In genomic region chr12:118103231-118103600, GRCh38 we compare ENCODE assay signal across 8 cellular contexts. TPM values are rescaled to one million over a fixed set of nuclear protein-coding genes. Genes with fewer than 3 reads are reported as not detected.
A peak's percentile ranks its signal among the peaks of the same experiment; 100 is the strongest.
DNase-seq lines count a peak whose midpoint lies in the region; ATAC-seq and TF ChIP-seq lines count a peak whose summit lies in the region.

No MANE protein-coding gene starts in this region.

- H3K27me3 ChIP-seq in gastrocnemius medialis = no peaks in the 10 kb centered on the region

- in situ Hi-C loops in gastrocnemius medialis (cut with MboI; ENCODE audit: low sequenced_read_pairs in 4 of 4) = no loop called here

- peak overlapping the region; percentile 68 for H3K4me3 Mint-ChIP-seq in activated naive CD4-positive, alpha-beta T cell treated with anti-CD3 and anti-CD28 coated beads for 36 hours

- peaks cover 14 to 24% of the 10 kb centered on the region in 2 donors for H3K4me1 ChIP-seq in gastrocnemius medialis

- no peak overlapping the region for H3K27ac Mint-ChIP-seq in activated naive CD4-positive, alpha-beta T cell treated with anti-CD3 and anti-CD28 coated beads for 36 hours

- H3K4me1 Mint-ChIP-seq in activated naive CD4-positive, alpha-beta T cell treated with anti-CD3 and anti-CD28 coated beads for 36 hours (ENCODE audit: low read depth) = peaks cover 5% of the 10 kb centered on the region

- intact Hi-C loops in activated naive CD4-positive, alpha-beta T cell treated with anti-CD3 and anti-CD28 coated beads for 36 hours (cut with micrococcal nuclease) = loop anchor here (2.0 kb wide), 1 partner anchor 228 kb away; no protein-coding TSS in a partner anchor
- intact Hi-C loops in gastrocnemius medialis (cut with DNase I; ENCODE audit: low total_unique reads) = loop anchor here (2.0 to 10.0 kb wide), 3 partner anchors 50 to 269 kb away; partner anchors contain the start of genes RFC5 and TAOK3

- H3K27me3 Mint-ChIP-seq in activated naive CD4-positive, alpha-beta T cell treated with anti-CD3 and anti-CD28 coated beads for 36 hours (ENCODE audit: low read depth) = peaks cover 20% of the 10 kb centered on the region

- H3K36me3 ChIP-seq in gastrocnemius medialis = no peaks in the 10 kb centered on the region

- no peak for TF ChIP-seq POLR2A in gastrocnemius medialis (IDR thresholded peaks at IDR 0.05)

- H3K4me3 ChIP-seq in Jurkat, Clone E6-1 (ENCODE audit: low read length) = peak overlapping the region; percentile 70
- peak overlapping the region; percentile 70 to 93 (median 92) for H3K4me3 ChIP-seq in gastrocnemius medialis

- TF ChIP-seq CTCF in gastrocnemius medialis (IDR thresholded peaks at IDR 0.05 in 4 of 5, conservative IDR thresholded peaks at IDR 0.05 in 1 of 5) = no peak

- H3K27ac ChIP-seq in gastrocnemius medialis = peak overlapping the region; percentile 81 to 97 (median 95)

- H3K36me3 Mint-ChIP-seq in activated naive CD4-positive, alpha-beta T cell treated with anti-CD3 and anti-CD28 coated beads for 36 hours (ENCODE audit: low read depth) = no peaks in the 10 kb centered on the region

- CTCF ChIA-PET in activated naive CD4-positive, alpha-beta T cell treated with anti-CD3 and anti-CD28 coated beads for 36 hours (lab: Charles Lee) = interaction anchor here (0.7 kb wide), 1 partner anchor 18 kb away, joined by 3 read pairs; no protein-coding TSS in a partner anchor

- no peaks in the 10 kb centered on the region for H3K9me3 Mint-ChIP-seq in activated naive CD4-positive, alpha-beta T cell treated with anti-CD3 and anti-CD28 coated beads for 36 hours

- ATAC-seq in gastrocnemius medialis (peak in 1 of 2 donors; percentile 9), HG03442 (IDR thresholded peaks at IDR 0.05; ENCODE audit: unreplicated experiment) (no peak), HG02763 (IDR thresholded peaks at IDR 0.05; ENCODE audit: unreplicated experiment) (no peak)

- peak; percentile 42 for DNase-seq in GM03348 (ENCODE audit: low spot score)
- peak; percentile 28 for DNase-seq in Jurkat, Clone E6-1 (ENCODE audit: low read depth, low spot score)
- DNase-seq in activated naive CD4-positive, alpha-beta T cell treated with anti-CD3 and anti-CD28 coated beads for 36 hours = peak; percentile 7
- peak; percentile 28 for DNase-seq in hepatic stellate cell (ENCODE audit: low spot score)
- no peak for DNase-seq in gastrocnemius medialis
- no peak for DNase-seq in superior temporal gyrus (ENCODE audit: extremely low spot score)

- H3K9me3 ChIP-seq in gastrocnemius medialis = no peaks in the 10 kb centered on the region

RNA-seq across cellular contexts. Expression of gene VSIG10, which starts 0.6 kb away (rescaled TPM):
- 12.0 TPM for polyA plus RNA-seq in Jurkat, Clone E6-1 (2012; ENCODE audit: insufficient read depth, insufficient read length)
- total RNA-seq in activated naive CD4-positive, alpha-beta T cell treated with anti-CD3 and anti-CD28 coated beads for 36 hours = 1 to 10 TPM; 1.7 to 2.4 TPM
- 10 to 100 TPM in 3 of 4 donors, 1 to 10 TPM in 1; 9.3 to 22.1 (median 17.0) TPM for total RNA-seq in gastrocnemius medialis

RNA-seq across cellular contexts. Expression of gene PEBP1, which starts 32.7 kb away (rescaled TPM):
- polyA plus RNA-seq in Jurkat, Clone E6-1 (2012; ENCODE audit: insufficient read depth, insufficient read length) = 194 TPM
- total RNA-seq in activated naive CD4-positive, alpha-beta T cell treated with anti-CD3 and anti-CD28 coated beads for 36 hours = 100 to 1,000 TPM; 117 to 120 TPM
- 100 to 1,000 TPM; 306 to 442 (median 330) TPM for total RNA-seq in gastrocnemius medialis

RNA-seq across cellular contexts. Expression of gene WSB2, which starts 42.2 kb away (rescaled TPM):
- polyA plus RNA-seq in Jurkat, Clone E6-1 (2012; ENCODE audit: insufficient read depth, insufficient read length) = 70.4 TPM
- 10 to 100 TPM; 31.0 to 31.7 TPM for total RNA-seq in activated naive CD4-positive, alpha-beta T cell treated with anti-CD3 and anti-CD28 coated beads for 36 hours
- total RNA-seq in gastrocnemius medialis = 100 to 1,000 TPM in 2 of 4 donors, 10 to 100 TPM in 2; 83.5 to 133 (median 93.5) TPM

Comparison
In these comparisons a context has a peak if more than half of its experiments do, and no peak if none do; other contexts are left out.
1. DNase-seq: peak in GM03348 (single experiment), Jurkat, Clone E6-1 (single experiment), activated naive CD4-positive, alpha-beta T cell treated with anti-CD3 and anti-CD28 coated beads for 36 hours (single experiment) and hepatic stellate cell (single experiment); none in gastrocnemius medialis (0 of 2) and superior temporal gyrus (single experiment).